ENCODE assay signal across 23 cellular contexts in the genomic region with DNA sequence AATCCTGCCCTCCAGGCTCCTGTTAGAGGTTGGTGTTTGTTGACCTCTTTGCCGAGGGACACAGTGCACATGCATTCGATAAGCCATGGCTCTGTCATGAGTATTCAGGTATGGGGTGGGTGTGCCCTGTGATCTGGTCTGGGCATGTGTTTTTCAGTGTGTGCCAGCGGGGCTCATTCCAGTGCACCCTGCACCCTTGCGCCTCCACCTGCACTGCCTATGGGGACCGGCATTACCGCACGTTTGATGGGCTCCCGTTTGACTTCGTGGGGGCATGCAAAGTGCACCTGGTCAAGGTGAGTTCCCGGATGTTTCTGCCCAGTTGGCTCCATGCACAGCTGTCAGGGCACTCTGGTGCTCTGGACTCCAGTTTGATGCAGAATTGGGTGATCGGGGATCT. TPM values are rescaled to one million over a fixed set of nuclear protein-coding genes. Genes with fewer than 3 reads are reported as not detected.
"Had no signal": no experiment of that assay in that cellular context is flagged by ENCODE, and none has a peak within 500 bp of the region (broad histone marks: within the 10 kb centered on the region; RNA-seq: fewer than 3 reads in every experiment).

No MANE protein-coding gene starts in this region.

- H3K27ac ChIP-seq: KMS-11 had no signal

- H3K27ac Mint-ChIP-seq: activated B cell treated with CpG ODN at 0.5 μM for 24 hours; activated CD4-positive, alpha-beta memory T cell treated with anti-CD3 and anti-CD28 coated beads for 36 hours; activated CD4-positive, alpha-beta T cell treated with anti-CD3 and anti-CD28 coated beads, Interleukin-2, amount 10 ng/mL, durations not matched to agents 24 days and 14 days; activated naive CD4-positive, alpha-beta T cell treated with anti-CD3 and anti-CD28 coated beads, Interleukin-2, amount 10 ng/mL, durations not matched to agents 7 days and 5 days; activated naive CD8-positive, alpha-beta T cell treated with anti-CD3 and anti-CD28 coated beads for 36 hours; T-helper 1 cell treated with Interleukin-12 subunit alpha and Interleukin-12 subunit beta and Interleukin-4 antibody, amounts not matched to agents 30 μg/mL and 1 μg/mL, for 36 hours had no signal

- H3K9me3 Mint-ChIP-seq: activated B cell treated with CpG ODN at 0.5 μM for 24 hours; activated CD4-positive, alpha-beta memory T cell treated with anti-CD3 and anti-CD28 coated beads for 36 hours; activated CD4-positive, alpha-beta T cell treated with anti-CD3 and anti-CD28 coated beads, Interleukin-2, amount 10 ng/mL, durations not matched to agents 24 days and 14 days; activated naive CD4-positive, alpha-beta T cell treated with anti-CD3 and anti-CD28 coated beads, Interleukin-2, amount 10 ng/mL, durations not matched to agents 7 days and 5 days; activated naive CD8-positive, alpha-beta T cell treated with anti-CD3 and anti-CD28 coated beads for 36 hours; activated T-cell treated with anti-CD3 and anti-CD28 coated beads, Interleukin-2, amount 50 U/mL, for 4 hours; T-helper 1 cell treated with Interleukin-12 subunit alpha and Interleukin-12 subunit beta and Interleukin-4 antibody, amounts not matched to agents 30 μg/mL and 1 μg/mL, for 36 hours had no signal

- H3K9ac ChIP-seq: KMS-11 had no signal

- H3K27me3 Mint-ChIP-seq: activated CD4-positive, alpha-beta T cell treated with anti-CD3 and anti-CD28 coated beads, Interleukin-2, amount 10 ng/mL, durations not matched to agents 24 days and 14 days; activated naive CD8-positive, alpha-beta T cell treated with anti-CD3 and anti-CD28 coated beads for 36 hours had no signal

- H3K36me3 Mint-ChIP-seq: activated CD4-positive, alpha-beta memory T cell treated with anti-CD3 and anti-CD28 coated beads for 36 hours; activated naive CD4-positive, alpha-beta T cell treated with anti-CD3 and anti-CD28 coated beads, Interleukin-2, amount 10 ng/mL, durations not matched to agents 7 days and 5 days; activated naive CD8-positive, alpha-beta T cell treated with anti-CD3 and anti-CD28 coated beads for 36 hours had no signal

- ATAC-seq: activated T-cell treated with anti-CD3 and anti-CD28 coated beads, Interleukin-2, amount 50 U/mL, for 4 hours had no signal

- H3K4me3 Mint-ChIP-seq: activated B cell treated with CpG ODN at 0.5 μM for 24 hours; activated CD4-positive, alpha-beta memory T cell treated with anti-CD3 and anti-CD28 coated beads for 36 hours; activated CD4-positive, alpha-beta T cell treated with anti-CD3 and anti-CD28 coated beads, Interleukin-2, amount 10 ng/mL, durations not matched to agents 24 days and 14 days; activated naive CD4-positive, alpha-beta T cell treated with anti-CD3 and anti-CD28 coated beads, Interleukin-2, amount 10 ng/mL, durations not matched to agents 7 days and 5 days; activated naive CD8-positive, alpha-beta T cell treated with anti-CD3 and anti-CD28 coated beads for 36 hours; activated T-cell treated with anti-CD3 and anti-CD28 coated beads, Interleukin-2, amount 50 U/mL, for 4 hours; T-helper 1 cell treated with Interleukin-12 subunit alpha and Interleukin-12 subunit beta and Interleukin-4 antibody, amounts not matched to agents 30 μg/mL and 1 μg/mL, for 36 hours had no signal

- H3K4me1 Mint-ChIP-seq: activated B cell treated with CpG ODN at 0.5 μM for 24 hours; activated CD4-positive, alpha-beta T cell treated with anti-CD3 and anti-CD28 coated beads, Interleukin-2, amount 10 ng/mL, durations not matched to agents 24 days and 14 days; activated naive CD4-positive, alpha-beta T cell treated with anti-CD3 and anti-CD28 coated beads, Interleukin-2, amount 10 ng/mL, durations not matched to agents 7 days and 5 days; activated naive CD8-positive, alpha-beta T cell treated with anti-CD3 and anti-CD28 coated beads for 36 hours had no signal

- DNase-seq: activated B cell treated with CpG ODN at 0.5 μM for 24 hours; activated CD4-positive, alpha-beta memory T cell treated with anti-CD3 and anti-CD28 coated beads for 36 hours; activated CD4-positive, alpha-beta T cell treated with anti-CD3 and anti-CD28 coated beads for 1 hour; activated CD4-positive, alpha-beta T cell treated with anti-CD3 and anti-CD28 coated beads, Interleukin-2, amount 10 ng/mL, durations not matched to agents 24 days and 14 days; activated CD8-positive, alpha-beta memory T cell treated with anti-CD3 and anti-CD28 coated beads for 24 hours; activated gamma-delta T cell treated with Interleukin-2 at 50 U/mL for 16 hours; activated naive CD4-positive, alpha-beta T cell treated with anti-CD3 and anti-CD28 coated beads, Interleukin-2, amount 10 ng/mL, durations not matched to agents 7 days and 5 days; activated naive CD8-positive, alpha-beta T cell treated with anti-CD3 and anti-CD28 coated beads for 36 hours; activated T-cell treated with anti-CD3 and anti-CD28 coated beads, Interleukin-2, amount 50 U/mL, for 4 hours; NCI-H1092; NCI-H1417; NCI-H1694 treated with DMSO at 0.1 percent for 48 hours; NCI-H2029 treated with DMSO at 0.1 percent for 48 hours; NCI-H510A treated with DMSO at 0.1 percent for 48 hours; NCI-H69; NK-92 treated with Interleukin-12 subunit alpha and Interleukin-12 subunit beta, amount 100 ng/mL, for 24 hours; OCI-M1; SHP77 treated with DMSO at 0.1 percent for 48 hours had no signal

RNA-seq across cellular contexts. Expression of a gene that starts 44.2 kb away (rescaled TPM):
- total RNA-seq: activated B cell treated with CpG ODN at 0.5 μM for 24 hours; activated CD4-positive, alpha-beta memory T cell treated with anti-CD3 and anti-CD28 coated beads for 36 hours; activated CD4-positive, alpha-beta T cell treated with anti-CD3 and anti-CD28 coated beads, Interleukin-2, amount 10 ng/mL, durations not matched to agents 24 days and 14 days; activated naive CD8-positive, alpha-beta T cell treated with anti-CD3 and anti-CD28 coated beads for 36 hours; activated T-cell treated with anti-CD3 and anti-CD28 coated beads, Interleukin-2, amount 50 U/mL, for 4 hours; MCF 10A; SK-MEL-5 had no signal
- polyA plus RNA-seq: adipose tissue had no signal

RNA-seq across cellular contexts. Expression of a gene that starts 47.1 kb away (rescaled TPM):
- total RNA-seq: activated B cell treated with CpG ODN at 0.5 μM for 24 hours; activated CD4-positive, alpha-beta memory T cell treated with anti-CD3 and anti-CD28 coated beads for 36 hours; activated CD4-positive, alpha-beta T cell treated with anti-CD3 and anti-CD28 coated beads, Interleukin-2, amount 10 ng/mL, durations not matched to agents 24 days and 14 days; activated naive CD8-positive, alpha-beta T cell treated with anti-CD3 and anti-CD28 coated beads for 36 hours; activated T-cell treated with anti-CD3 and anti-CD28 coated beads, Interleukin-2, amount 50 U/mL, for 4 hours; MCF 10A; SK-MEL-5 had no signal
